Comparison of ENCODE assay signal across 24 cellular contexts in genomic region chr20:41406307-41406706, GRCh38. TPM values are rescaled to one million over a fixed set of nuclear protein-coding genes. Genes with fewer than 3 reads are reported as not detected.
"Had no signal": no experiment of that assay in that cellular context is flagged by ENCODE, and none has a peak within 500 bp of the region (broad histone marks: within the 10 kb centered on the region; RNA-seq: fewer than 3 reads in every experiment).

No MANE protein-coding gene starts in this region.

- H3K27me3 Mint-ChIP-seq: brain; natural killer cell treated with Interleukin-12 subunit alpha and Interleukin-12 subunit beta and Interleukin-15 and Interleukin-18, amount 100 ng/mL, for 72 hours had no signal

- H3K9me3 Mint-ChIP-seq: activated naive CD4-positive, alpha-beta T cell treated with anti-CD3 and anti-CD28 coated beads for 36 hours; activated T-cell treated with anti-CD3 and anti-CD28 coated beads, Interleukin-2, amount 50 U/mL, for 4 hours; brain; natural killer cell treated with Interleukin-12 subunit alpha and Interleukin-12 subunit beta and Interleukin-15 and Interleukin-18, amount 100 ng/mL, for 72 hours had no signal

- ATAC-seq: activated T-cell treated with anti-CD3 and anti-CD28 coated beads, Interleukin-2, amount 50 U/mL, for 4 hours; esophagus mucosa; gastroesophageal sphincter; lower lobe of right lung; natural killer cell treated with Interleukin-12 subunit alpha and Interleukin-12 subunit beta and Interleukin-15 and Interleukin-18, amount 100 ng/mL, for 72 hours; upper lobe of right lung had no signal

- H3K4me3 Mint-ChIP-seq: activated naive CD4-positive, alpha-beta T cell treated with anti-CD3 and anti-CD28 coated beads for 36 hours; activated T-cell treated with anti-CD3 and anti-CD28 coated beads, Interleukin-2, amount 50 U/mL, for 4 hours; brain; natural killer cell treated with Interleukin-12 subunit alpha and Interleukin-12 subunit beta and Interleukin-15 and Interleukin-18, amount 100 ng/mL, for 72 hours had no signal

- DNase-seq: activated CD4-positive, alpha-beta T cell treated with anti-CD3 and anti-CD28 coated beads, Interleukin-2, amount 50 U/mL, for 1 hour; activated CD4-positive, CD25-positive, alpha-beta regulatory T cell treated with anti-CD3 and anti-CD28 coated beads, Interleukin-2, amount 50 U/mL, for 72 hours; activated CD8-positive, alpha-beta memory T cell treated with anti-CD3 and anti-CD28 coated beads, Interleukin-2, amount 50 U/mL, for 4 hours; activated naive CD4-positive, alpha-beta T cell treated with anti-CD3 and anti-CD28 coated beads for 36 hours; activated T-cell treated with anti-CD3 and anti-CD28 coated beads, Interleukin-2, amount 50 U/mL, for 4 hours; anterior cingulate cortex; central memory CD4-positive, alpha-beta T cell; effector CD8-positive, alpha-beta T cell; kidney glomerular epithelial cell; lower lobe of right lung; stimulated activated CD4-positive, alpha-beta T cell treated with anti-CD3 and anti-CD28 coated beads, Interleukin-12 subunit alpha, Interleukin-12 subunit beta, amount 100 ng/mL, for 4 hours; stimulated activated CD4-positive, alpha-beta T cell treated with anti-CD3 and anti-CD28 coated beads, Interleukin-1b, Interleukin-23, amount 100 ng/mL, for 48 hours; stimulated activated CD8-positive, alpha-beta memory T cell treated with anti-CD3 and anti-CD28 coated beads, Interleukin-4, amount 100 ng/mL, for 48 hours; stimulated activated naive CD4-positive, alpha-beta T cell; T-helper 2 cell; upper lobe of right lung had no signal

- H3K4me3 ChIP-seq: coronary artery, gastroesophageal sphincter, heart left ventricle, lower lobe of right lung, upper lobe of right lung had no signal

- H3K27ac ChIP-seq: coronary artery, lower lobe of right lung, upper lobe of right lung, VCaP had no signal

- H3K27ac Mint-ChIP-seq: activated naive CD4-positive, alpha-beta T cell treated with anti-CD3 and anti-CD28 coated beads for 36 hours; natural killer cell treated with Interleukin-12 subunit alpha and Interleukin-12 subunit beta and Interleukin-15 and Interleukin-18, amount 100 ng/mL, for 72 hours had no signal

- H3K27me3 ChIP-seq: gastroesophageal sphincter, heart left ventricle, upper lobe of right lung had no signal

RNA-seq across cellular contexts. Expression of gene EMILIN3, which starts 39.7 kb away (rescaled TPM):
- total RNA-seq: activated naive CD4-positive, alpha-beta T cell treated with anti-CD3 and anti-CD28 coated beads for 36 hours; activated T-cell treated with anti-CD3 and anti-CD28 coated beads, Interleukin-2, amount 50 U/mL, for 4 hours; natural killer cell treated with Interleukin-12 subunit alpha and Interleukin-12 subunit beta and Interleukin-15 and Interleukin-18, amount 100 ng/mL, for 72 hours; pulmonary artery endothelial cell; upper lobe of right lung had no signal
